In the genomic region with DNA sequence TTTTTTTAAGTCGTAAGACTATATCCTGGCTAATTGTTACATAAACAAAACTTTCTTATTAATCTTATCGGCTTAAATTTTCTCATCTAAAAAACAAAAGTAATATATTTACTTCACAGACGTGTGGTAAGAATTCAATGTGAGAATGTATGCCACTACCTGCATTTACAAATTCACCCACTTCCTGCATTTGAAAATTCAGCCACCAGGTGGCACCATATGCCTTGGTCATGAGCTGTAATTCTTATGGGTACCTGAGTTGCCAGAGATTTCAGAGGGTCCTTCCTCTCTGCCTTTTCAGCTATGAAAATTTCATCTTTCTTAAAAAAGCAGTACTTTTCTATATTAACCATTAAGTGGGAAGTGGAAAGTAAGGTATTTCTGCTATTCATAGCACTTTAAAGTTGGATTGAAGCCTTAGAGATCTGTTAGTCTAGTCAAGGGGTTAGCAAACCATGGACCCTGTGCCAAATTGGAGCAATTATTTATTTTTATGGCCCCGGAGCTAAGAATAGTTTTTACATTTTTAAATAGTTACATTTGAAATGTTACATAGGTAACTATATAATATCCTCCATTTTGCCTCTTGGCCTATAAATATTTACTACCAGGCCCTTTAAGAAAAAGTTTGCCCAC, we compare ENCODE assay signal across 8 cellular contexts.
A peak's percentile ranks its signal among the peaks of the same experiment; 100 is the strongest.
DNase-seq lines count a peak whose midpoint lies in the region; ATAC-seq, FAIRE-seq and TF ChIP-seq lines count a peak whose summit lies in the region.

No MANE protein-coding gene starts in this region.

- H3K4me1 ChIP-seq in keratinocyte (ENCODE audit: control insufficient read depth, extremely low read depth, insufficient read depth, low read length) = no peaks in the 10 kb centered on the region

- no peak overlapping the region for H3K4me2 ChIP-seq in keratinocyte (ENCODE audit: control insufficient read depth, extremely low read depth, insufficient read depth, low read depth, low read length)

- H3K27ac ChIP-seq in keratinocyte (ENCODE audit: control insufficient read depth, insufficient read depth, low read length) = no peak overlapping the region

- H3K27me3 ChIP-seq in bronchial epithelial cell (ENCODE audit: control insufficient read depth, insufficient read depth, low read length) (no peaks in the 10 kb centered on the region), keratinocyte (ENCODE audit: control insufficient read depth, extremely low read depth, insufficient read depth, low read length) (no peaks in the 10 kb centered on the region)

- no peaks in the 10 kb centered on the region for H3K79me2 ChIP-seq in keratinocyte (ENCODE audit: control insufficient read depth, insufficient read depth, low read length)

- H3K9me3 ChIP-seq in keratinocyte (ENCODE audit: control insufficient read depth, low read depth, low read length) = no peaks in the 10 kb centered on the region

- no peak overlapping the region for H3K4me3 ChIP-seq in WI38 (ENCODE audit: low read depth, low read length)
- H3K4me3 ChIP-seq in bronchial epithelial cell (ENCODE audit: low read depth, low read length) = no peak overlapping the region
- no peak overlapping the region for H3K4me3 ChIP-seq in keratinocyte (ENCODE audit: control insufficient read depth in 2 of 3, extremely low read depth in 1 of 3, insufficient read depth in 2 of 3, low read depth in 1 of 3, low read length in 3 of 3)

- DNase-seq in NCI-H446 (lab: John Stamatoyannopoulos, UW) = peak; percentile 38 to 61
- DNase-seq in NCI-H446 treated with DMSO at 0.1 percent for 48 hours (lab: John Stamatoyannopoulos, UW) = no peak
- peak; percentile 19 for DNase-seq in NCI-H1694 (lab: John Stamatoyannopoulos, UW)
- peak; percentile 63 for DNase-seq in bronchial epithelial cell (ENCODE audit: low read depth)
- DNase-seq in keratinocyte (ENCODE audit: low read depth, low spot score) = no peak
- peak; percentile 69 for DNase-seq in stimulated activated CD4-positive, alpha-beta T cell treated with anti-CD3 and anti-CD28 coated beads, Interleukin-1b, Interleukin-23, amount 100 ng/mL, for 48 hours

- dilution Hi-C loops in keratinocyte (cut with MboI; ENCODE audit: extremely low pct_ligation_motif_present, low sequenced_read_pairs) = no loop called here

- H2AFZ ChIP-seq in keratinocyte (ENCODE audit: control insufficient read depth, low read length) = no peak overlapping the region

- H4K20me1 ChIP-seq in keratinocyte (ENCODE audit: control insufficient read depth, extremely low read depth, insufficient read depth, low read length) = no peaks in the 10 kb centered on the region

- H3K36me3 ChIP-seq in bronchial epithelial cell (ENCODE audit: control insufficient read depth, insufficient read depth, low read length) = no peaks in the 10 kb centered on the region
- H3K36me3 ChIP-seq in keratinocyte (ENCODE audit: control insufficient read depth in 2 of 2, extremely low read depth in 1 of 2, insufficient read depth in 2 of 2, low read length in 2 of 2) = no peaks in the 10 kb centered on the region

- TF ChIP-seq CTCF in WI38 (IDR thresholded peaks at IDR 0.05; ENCODE audit: low read depth, low read length) (peak; percentile 71), bronchial epithelial cell (IDR thresholded peaks at IDR 0.05; ENCODE audit: insufficient read depth, low read length, severe bottlenecking) (peak; percentile 65), keratinocyte (optimal IDR thresholded peaks at IDR 0.05 in 1 of 3, IDR thresholded peaks at IDR 0.05 in 1 of 3, conservative IDR thresholded peaks at IDR 0.05 in 1 of 3; ENCODE audit: extremely low read depth in 1 of 3, insufficient read depth in 2 of 3, low read length in 3 of 3) (peak; percentile 74 to 84 (median 80))

- no peaks in the 10 kb centered on the region for H3K9me1 ChIP-seq in keratinocyte (ENCODE audit: control insufficient read depth, extremely low read depth, insufficient read depth, low read length)

- no peak overlapping the region for H3K9ac ChIP-seq in keratinocyte (ENCODE audit: control insufficient read depth, extremely low read depth, insufficient read depth, low read length)

- ATAC-seq in GM19467 (IDR thresholded peaks at IDR 0.05; ENCODE audit: unreplicated experiment) = no peak

- FAIRE-seq in bronchial epithelial cell (lab: Jason Lieb, UNC) (no peak), keratinocyte (lab: Jason Lieb, UNC) (peak; percentile 75)

Comparison
In these comparisons a context has a peak if more than half of its experiments do, and no peak if none do; other contexts are left out.
1. DNase-seq: peak in NCI-H446 (2 of 2), NCI-H1694 (single experiment), bronchial epithelial cell (single experiment) and stimulated activated CD4-positive, alpha-beta T cell treated with anti-CD3 and anti-CD28 coated beads, Interleukin-1b, Interleukin-23, amount 100 ng/mL, for 48 hours (single experiment); none in NCI-H446 treated with DMSO at 0.1 percent for 48 hours (single experiment) and keratinocyte (single experiment).
2. Peak in every context shown above with its lines, with median percentiles within 50 percentile points of each other: CTCF ChIP-seq.